8 cellular contexts compared by ENCODE assay signal in genomic region chr11:130314184-130314748, GRCh38. TPM values are rescaled to one million over a fixed set of nuclear protein-coding genes. Genes with fewer than 3 reads are reported as not detected.
DNase-seq lines count a peak whose midpoint lies in the region; ATAC-seq and TF ChIP-seq lines count a peak whose summit lies in the region.

No MANE protein-coding gene starts in this region.

- peak overlapping the region; percentile 92 for H3K14ac ChIP-seq in trophoblast cell (ENCODE audit: low read length)

- H3K36me3 Mint-ChIP-seq in activated naive CD4-positive, alpha-beta T cell treated with anti-CD3 and anti-CD28 coated beads, Interleukin-2, amount 50 U/mL, for 24 hours: peaks cover 4% of the 10 kb centered on the region

- peak overlapping the region; percentile 97 for H4K8ac ChIP-seq in trophoblast cell (ENCODE audit: low read depth, low read length)

- H3K27ac Mint-ChIP-seq in activated naive CD4-positive, alpha-beta T cell treated with anti-CD3 and anti-CD28 coated beads, Interleukin-2, amount 50 U/mL, for 24 hours: peak overlapping the region; percentile 98

- peak overlapping the region; percentile 84 for H2BK5ac ChIP-seq in trophoblast cell (ENCODE audit: low read depth, low read length, poor library complexity)

- peak overlapping the region; percentile 69 for H2AK5ac ChIP-seq in trophoblast cell (ENCODE audit: low read length)

- H3K4me1 Mint-ChIP-seq in activated naive CD4-positive, alpha-beta T cell treated with anti-CD3 and anti-CD28 coated beads, Interleukin-2, amount 50 U/mL, for 24 hours: peaks cover 46% of the 10 kb centered on the region

- H2BK12ac ChIP-seq in trophoblast cell (ENCODE audit: low read length): peak overlapping the region; percentile 77

- H3K79me1 ChIP-seq in trophoblast cell (ENCODE audit: low read length): peaks cover 11% of the 10 kb centered on the region

- ATAC-seq in GM19372 (IDR thresholded peaks at IDR 0.05; ENCODE audit: low read depth, unreplicated experiment): peak; percentile 55
- peak; percentile 46 for ATAC-seq in HG03460 (IDR thresholded peaks at IDR 0.05; ENCODE audit: unreplicated experiment)
- peak; percentile 64 to 90 for ATAC-seq in upper lobe of left lung (ENCODE audit: low FRiP score in 2 of 2)

- peak overlapping the region; percentile 89 for H3K27ac ChIP-seq in SJSA1
- peak overlapping the region; percentile 98 for H3K27ac ChIP-seq in cardiac muscle cell
- H3K27ac ChIP-seq in trophoblast cell (ENCODE audit: low read depth, low read length): peak overlapping the region; percentile 90
- peak overlapping the region; percentile 93 to 99 (median 94) for H3K27ac ChIP-seq in upper lobe of left lung

- peak overlapping the region; percentile 96 for H3K18ac ChIP-seq in trophoblast cell (ENCODE audit: low read length)

- no peaks in the 10 kb centered on the region for H3K9me3 Mint-ChIP-seq in activated naive CD4-positive, alpha-beta T cell treated with anti-CD3 and anti-CD28 coated beads, Interleukin-2, amount 50 U/mL, for 24 hours

- no peak for TF ChIP-seq EP300 in upper lobe of left lung (IDR thresholded peaks at IDR 0.05)

- peak overlapping the region; percentile 98 for H3K4me3 Mint-ChIP-seq in activated naive CD4-positive, alpha-beta T cell treated with anti-CD3 and anti-CD28 coated beads, Interleukin-2, amount 50 U/mL, for 24 hours

- H2BK120ac ChIP-seq in trophoblast cell (ENCODE audit: insufficient read depth, low read length, poor library complexity): peak overlapping the region; percentile 90

- H4K12ac ChIP-seq in trophoblast cell (ENCODE audit: low read depth, low read length): peak overlapping the region; percentile 85

- WGBS in trophoblast cell (ENCODE audit: extremely low coverage, insufficient coverage, insufficient read length): no CpG with 5 or more reads among the region's 68 CpGs
- WGBS in upper lobe of left lung, 2 donors: 0% methylated on average over 28 of the region's 68 CpGs; no CpG with 5 or more reads in 1 of the 2 donors

- DNase-seq in COLO668 (lab: John Stamatoyannopoulos, UW; ENCODE audit: unreplicated experiment) (peak; percentile 84), SJSA1 (ENCODE audit: low read depth in 1 of 2, low spot score in 2 of 2) (peak; percentile 37 to 59), cardiac muscle cell (ENCODE audit: low read depth in 1 of 2, low spot score in 1 of 2) (peak; percentile 56 to 68), trophoblast cell (peak; percentile 38 to 77), upper lobe of left lung (peak; percentile 75 to 95)

- H3K27me3 ChIP-seq in SJSA1 (replicated peaks) (no peaks in the 10 kb centered on the region), cardiac muscle cell (no peaks in the 10 kb centered on the region), trophoblast cell (ENCODE audit: insufficient read depth, low read length) (no peaks in the 10 kb centered on the region), upper lobe of left lung (no peaks in the 10 kb centered on the region)

- H3K23ac ChIP-seq in trophoblast cell (ENCODE audit: low read length): no peak overlapping the region

- H3K9me3 ChIP-seq in SJSA1 (replicated peaks): no peaks in the 10 kb centered on the region
- no peaks in the 10 kb centered on the region for H3K9me3 ChIP-seq in cardiac muscle cell (ENCODE audit: low read depth)
- no peaks in the 10 kb centered on the region for H3K9me3 ChIP-seq in trophoblast cell (ENCODE audit: insufficient read depth, low read depth, low read length)
- no peaks in the 10 kb centered on the region for H3K9me3 ChIP-seq in upper lobe of left lung

- H3K4ac ChIP-seq in trophoblast cell (ENCODE audit: low read depth, low read length): peak overlapping the region; percentile 92

- TF ChIP-seq CTCF in cardiac muscle cell (IDR thresholded peaks at IDR 0.05; ENCODE audit: low read depth, low read length) (no peak), upper lobe of left lung (IDR thresholded peaks at IDR 0.05) (peak in 2 of 6 experiments; percentile 7 to 23)

- H3K9ac ChIP-seq in trophoblast cell (ENCODE audit: low read length): peak overlapping the region; percentile 77

- peak overlapping the region; percentile 81 for H3K4me2 ChIP-seq in trophoblast cell (ENCODE audit: low read length)

- H3K4me1 ChIP-seq in SJSA1 (replicated peaks) (peaks cover 4% of the 10 kb centered on the region), cardiac muscle cell (ENCODE audit: low read depth) (peaks cover 26% of the 10 kb centered on the region), trophoblast cell (ENCODE audit: control insufficient read depth in 1 of 2, insufficient read depth in 2 of 2, low read length in 2 of 2) (peaks cover 7 to 11% of the 10 kb centered on the region in 2 experiments), upper lobe of left lung (peaks cover 16 to 36% (median 24%) of the 10 kb centered on the region in 4 donors)

- peaks cover 7% of the 10 kb centered on the region for H3K79me2 ChIP-seq in trophoblast cell (ENCODE audit: control insufficient read depth, insufficient read depth, low read length, poor library complexity)

- peak overlapping the region; percentile 81 for H3K4me3 ChIP-seq in SJSA1
- H3K4me3 ChIP-seq in cardiac muscle cell: peak overlapping the region; percentile 95
- peak overlapping the region; percentile 83 for H3K4me3 ChIP-seq in trophoblast cell (ENCODE audit: low read depth, low read length)
- H3K4me3 ChIP-seq in upper lobe of left lung: peak overlapping the region; percentile 79 to 92 (median 92)

- TF ChIP-seq POLR2A in upper lobe of left lung (IDR thresholded peaks at IDR 0.05): peak in 2 of 4 donors; percentile 37 to 56

- peak overlapping the region; percentile 96 for H4K91ac ChIP-seq in trophoblast cell (ENCODE audit: low read depth, low read length)

- H3K36me3 ChIP-seq in SJSA1: no peaks in the 10 kb centered on the region
- no peaks in the 10 kb centered on the region for H3K36me3 ChIP-seq in cardiac muscle cell
- H3K36me3 ChIP-seq in trophoblast cell (ENCODE audit: control insufficient read depth in 1 of 2, insufficient read depth in 2 of 2, low read length in 2 of 2): no peaks in the 10 kb centered on the region
- no peaks in the 10 kb centered on the region for H3K36me3 ChIP-seq in upper lobe of left lung

- no peaks in the 10 kb centered on the region for H3K27me3 Mint-ChIP-seq in activated naive CD4-positive, alpha-beta T cell treated with anti-CD3 and anti-CD28 coated beads, Interleukin-2, amount 50 U/mL, for 24 hours

- peak overlapping the region; percentile 100 for H2AFZ ChIP-seq in trophoblast cell (ENCODE audit: insufficient read depth, low read length, poor library complexity)

RNA-seq across cellular contexts. Expression of gene ZBTB44, which starts 0.5 kb away (rescaled TPM):
- total RNA-seq in SJSA1 (2014; rRNA removed; shearing (Covaris generic)): 10.2 and 14.4 TPM in 2 replicates
- total RNA-seq in cardiac muscle cell (23.6 and 36.1 TPM in 2 replicates), upper lobe of left lung (10 to 100 TPM; 40.3 to 91.7 (median 51.2) TPM)
- 7.1 and 12.1 TPM in 2 replicates for polyA plus RNA-seq in cardiac muscle cell
- polyA plus RNA-seq in trophoblast cell (2013): 12.0 and 12.4 TPM in 2 replicates

Comparison
In these comparisons a context has a peak if more than half of its experiments do, and no peak if none do; other contexts are left out.
1. Peak in every context shown above with its lines: DNase-seq, ATAC-seq, H3K4me3 ChIP-seq and H3K27ac ChIP-seq.